ENCODE assay signal across 1 cellular context in the genomic region with DNA sequence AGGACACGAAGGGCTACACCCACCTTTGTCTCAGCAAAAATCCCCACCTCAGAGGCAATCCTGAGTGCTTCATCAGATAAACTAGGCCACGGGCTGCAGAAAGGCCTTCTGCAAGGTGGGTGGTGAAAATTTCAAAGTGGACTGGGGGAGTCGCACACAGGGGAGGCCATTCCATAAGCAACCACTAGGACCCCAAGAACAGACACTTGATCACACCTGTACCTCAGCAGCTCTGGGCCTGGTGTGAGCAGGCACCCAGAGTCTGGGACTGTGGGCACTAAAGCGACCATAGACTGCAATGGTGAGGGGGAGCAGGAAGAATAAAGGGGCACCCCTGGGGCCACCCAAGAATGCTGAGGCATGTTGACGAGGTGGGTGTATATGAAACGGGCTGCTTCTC.
TF ChIP-seq lines count a peak whose summit lies in the region.

No MANE protein-coding gene starts in this region.

TF ChIP-seq in WTC11, 78 proteins besides CTCF, POLR2A, EP300 and RAD21 (continued from another document):
- TF ChIP-seq, protein P1, sequence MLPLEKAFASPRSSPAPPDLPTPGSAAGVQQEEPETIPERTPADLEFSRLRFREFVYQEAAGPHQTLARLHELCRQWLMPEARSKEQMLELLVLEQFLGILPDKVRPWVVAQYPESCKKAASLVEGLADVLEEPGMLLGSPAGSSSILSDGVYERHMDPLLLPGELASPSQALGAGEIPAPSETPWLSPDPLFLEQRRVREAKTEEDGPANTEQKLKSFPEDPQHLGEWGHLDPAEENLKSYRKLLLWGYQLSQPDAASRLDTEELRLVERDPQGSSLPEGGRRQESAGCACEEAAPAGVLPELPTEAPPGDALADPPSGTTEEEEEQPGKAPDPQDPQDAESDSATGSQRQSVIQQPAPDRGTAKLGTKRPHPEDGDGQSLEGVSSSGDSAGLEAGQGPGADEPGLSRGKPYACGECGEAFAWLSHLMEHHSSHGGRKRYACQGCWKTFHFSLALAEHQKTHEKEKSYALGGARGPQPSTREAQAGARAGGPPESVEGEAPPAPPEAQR (CRISPR knock-in tag; IDR thresholded peaks at IDR 0.05): no peak
- TF ChIP-seq ETV6 (CRISPR knock-in tag; IDR thresholded peaks at IDR 0.05): no peak
- no peak for TF ChIP-seq PRRX2 (CRISPR knock-in tag; IDR thresholded peaks at IDR 0.05)
- no peak for TF ChIP-seq IRF2 (CRISPR knock-in tag; IDR thresholded peaks at IDR 0.05; ENCODE audit: borderline replicate concordance, low read depth)
- TF ChIP-seq FOXP1 (CRISPR knock-in tag; IDR thresholded peaks at IDR 0.05; ENCODE audit: borderline replicate concordance): no peak
- no peak for TF ChIP-seq FOXJ3 (CRISPR knock-in tag; IDR thresholded peaks at IDR 0.05; ENCODE audit: borderline replicate concordance)
- TF ChIP-seq CREB1 (CRISPR knock-in tag; IDR thresholded peaks at IDR 0.05): no peak
- TF ChIP-seq, protein P2, sequence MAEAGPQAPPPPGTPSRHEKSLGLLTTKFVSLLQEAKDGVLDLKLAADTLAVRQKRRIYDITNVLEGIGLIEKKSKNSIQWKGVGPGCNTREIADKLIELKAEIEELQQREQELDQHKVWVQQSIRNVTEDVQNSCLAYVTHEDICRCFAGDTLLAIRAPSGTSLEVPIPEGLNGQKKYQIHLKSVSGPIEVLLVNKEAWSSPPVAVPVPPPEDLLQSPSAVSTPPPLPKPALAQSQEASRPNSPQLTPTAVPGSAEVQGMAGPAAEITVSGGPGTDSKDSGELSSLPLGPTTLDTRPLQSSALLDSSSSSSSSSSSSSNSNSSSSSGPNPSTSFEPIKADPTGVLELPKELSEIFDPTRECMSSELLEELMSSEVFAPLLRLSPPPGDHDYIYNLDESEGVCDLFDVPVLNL (CRISPR knock-in tag; IDR thresholded peaks at IDR 0.05; ENCODE audit: borderline replicate concordance, low read depth): no peak
- TF ChIP-seq HMGA2 (CRISPR knock-in tag; IDR thresholded peaks at IDR 0.05): no peak
TF ChIP-seq in WTC11: peak in this region for 0.
